In the genomic region with DNA sequence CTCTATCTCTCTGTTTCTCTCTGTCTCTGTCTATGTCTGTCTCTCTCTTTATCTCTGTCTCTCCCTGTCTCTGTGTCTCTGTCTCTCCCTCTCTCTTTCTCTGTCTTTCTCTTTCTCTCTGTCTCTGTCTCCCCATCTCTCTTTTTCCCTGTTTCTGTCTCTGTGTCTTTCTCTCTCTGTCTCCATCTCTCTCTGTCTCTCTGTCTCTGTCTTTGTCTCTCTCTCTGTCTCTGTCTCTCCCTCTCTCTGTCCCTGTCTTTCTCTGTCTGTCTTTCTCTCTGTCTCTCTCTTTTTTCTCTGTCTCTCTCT, we compare ENCODE assay signal across 2 cellular contexts.
TF ChIP-seq lines count a peak whose summit lies in the region.

No MANE protein-coding gene starts in this region.

TF ChIP-seq in HEK293, 187 proteins besides CTCF, POLR2A, EP300 and RAD21 (continues in another document):
- TF ChIP-seq ZNF548 (tag by site-specific recombination; IDR thresholded peaks at IDR 0.05): no peak
- TF ChIP-seq, protein P1, sequence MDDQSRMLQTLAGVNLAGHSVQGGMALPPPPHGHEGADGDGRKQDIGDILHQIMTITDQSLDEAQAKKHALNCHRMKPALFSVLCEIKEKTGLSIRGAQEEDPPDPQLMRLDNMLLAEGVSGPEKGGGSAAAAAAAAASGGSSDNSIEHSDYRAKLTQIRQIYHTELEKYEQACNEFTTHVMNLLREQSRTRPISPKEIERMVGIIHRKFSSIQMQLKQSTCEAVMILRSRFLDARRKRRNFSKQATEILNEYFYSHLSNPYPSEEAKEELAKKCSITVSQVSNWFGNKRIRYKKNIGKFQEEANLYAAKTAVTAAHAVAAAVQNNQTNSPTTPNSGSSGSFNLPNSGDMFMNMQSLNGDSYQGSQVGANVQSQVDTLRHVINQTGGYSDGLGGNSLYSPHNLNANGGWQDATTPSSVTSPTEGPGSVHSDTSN (CRISPR knock-in tag; IDR thresholded peaks at IDR 0.05): no peak
- no peak for TF ChIP-seq ZNF391 (tag by site-specific recombination; IDR thresholded peaks at IDR 0.05; ENCODE audit: borderline replicate concordance, low read depth)
- no peak for TF ChIP-seq GFI1B (tag by site-specific recombination; IDR thresholded peaks at IDR 0.05)
- TF ChIP-seq ZNF239 (tag by site-specific recombination; IDR thresholded peaks at IDR 0.05): no peak
- TF ChIP-seq ZNF311 (tag by site-specific recombination; IDR thresholded peaks at IDR 0.05; ENCODE audit: borderline replicate concordance): 0 out of 2 replicates have a peak, but pooled peaks have one; percentile 22
- TF ChIP-seq PRDM1 (tag by site-specific recombination; IDR thresholded peaks at IDR 0.05): 0 out of 2 replicates have a peak, but pooled peaks have one; percentile 2
- no peak for TF ChIP-seq ZNF211 (tag by site-specific recombination; IDR thresholded peaks at IDR 0.05; ENCODE audit: low read depth)
- no peak for TF ChIP-seq ZNF433 (tag by site-specific recombination; IDR thresholded peaks at IDR 0.05; ENCODE audit: low read depth)
- TF ChIP-seq ZNF366 (tag by site-specific recombination; conservative IDR thresholded peaks at IDR 0.05): peak; percentile 57; the same call in 1 of the 2 replicates
- no peak for TF ChIP-seq ZNF423 (tag by site-specific recombination; IDR thresholded peaks at IDR 0.05)
- no peak for TF ChIP-seq ZNF416 (tag by site-specific recombination; IDR thresholded peaks at IDR 0.05)
- no peak for TF ChIP-seq ZIC2 (tag by site-specific recombination; IDR thresholded peaks at IDR 0.05)
- TF ChIP-seq, protein P2, sequence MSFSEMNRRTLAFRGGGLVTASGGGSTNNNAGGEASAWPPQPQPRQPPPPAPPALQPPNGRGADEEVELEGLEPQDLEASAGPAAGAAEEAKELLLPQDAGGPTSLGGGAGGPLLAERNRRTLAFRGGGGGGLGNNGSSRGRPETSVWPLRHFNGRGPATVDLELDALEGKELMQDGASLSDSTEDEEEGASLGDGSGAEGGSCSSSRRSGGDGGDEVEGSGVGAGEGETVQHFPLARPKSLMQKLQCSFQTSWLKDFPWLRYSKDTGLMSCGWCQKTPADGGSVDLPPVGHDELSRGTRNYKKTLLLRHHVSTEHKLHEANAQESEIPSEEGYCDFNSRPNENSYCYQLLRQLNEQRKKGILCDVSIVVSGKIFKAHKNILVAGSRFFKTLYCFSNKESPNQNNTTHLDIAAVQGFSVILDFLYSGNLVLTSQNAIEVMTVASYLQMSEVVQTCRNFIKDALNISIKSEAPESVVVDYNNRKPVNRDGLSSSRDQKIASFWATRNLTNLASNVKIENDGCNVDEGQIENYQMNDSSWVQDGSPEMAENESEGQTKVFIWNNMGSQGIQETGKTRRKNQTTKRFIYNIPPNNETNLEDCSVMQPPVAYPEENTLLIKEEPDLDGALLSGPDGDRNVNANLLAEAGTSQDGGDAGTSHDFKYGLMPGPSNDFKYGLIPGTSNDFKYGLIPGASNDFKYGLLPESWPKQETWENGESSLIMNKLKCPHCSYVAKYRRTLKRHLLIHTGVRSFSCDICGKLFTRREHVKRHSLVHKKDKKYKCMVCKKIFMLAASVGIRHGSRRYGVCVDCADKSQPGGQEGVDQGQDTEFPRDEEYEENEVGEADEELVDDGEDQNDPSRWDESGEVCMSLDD (tag by site-specific recombination; IDR thresholded peaks at IDR 0.05): no peak
- TF ChIP-seq ZNF530 (tag by site-specific recombination; IDR thresholded peaks at IDR 0.05; ENCODE audit: low read depth): no peak
- TF ChIP-seq, protein P3, sequence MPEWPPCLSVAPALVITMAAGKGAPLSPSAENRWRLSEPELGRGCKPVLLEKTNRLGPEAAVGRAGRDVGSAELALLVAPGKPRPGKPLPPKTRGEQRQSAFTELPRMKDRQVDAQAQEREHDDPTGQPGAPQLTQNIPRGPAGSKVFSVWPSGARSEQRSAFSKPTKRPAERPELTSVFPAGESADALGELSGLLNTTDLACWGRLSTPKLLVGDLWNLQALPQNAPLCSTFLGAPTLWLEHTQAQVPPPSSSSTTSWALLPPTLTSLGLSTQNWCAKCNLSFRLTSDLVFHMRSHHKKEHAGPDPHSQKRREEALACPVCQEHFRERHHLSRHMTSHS (tag by site-specific recombination; IDR thresholded peaks at IDR 0.05): no peak
- TF ChIP-seq ZNF426 (tag by site-specific recombination; IDR thresholded peaks at IDR 0.05): no peak
- TF ChIP-seq ZNF843 (tag by site-specific recombination; IDR thresholded peaks at IDR 0.05): no peak
- no peak for TF ChIP-seq ZNF792 (tag by site-specific recombination; IDR thresholded peaks at IDR 0.05)
- TF ChIP-seq ZNF658 (tag by site-specific recombination; IDR thresholded peaks at IDR 0.05): no peak
- TF ChIP-seq ZNF707 (tag by site-specific recombination; IDR thresholded peaks at IDR 0.05): no peak
- TF ChIP-seq, protein P4, sequence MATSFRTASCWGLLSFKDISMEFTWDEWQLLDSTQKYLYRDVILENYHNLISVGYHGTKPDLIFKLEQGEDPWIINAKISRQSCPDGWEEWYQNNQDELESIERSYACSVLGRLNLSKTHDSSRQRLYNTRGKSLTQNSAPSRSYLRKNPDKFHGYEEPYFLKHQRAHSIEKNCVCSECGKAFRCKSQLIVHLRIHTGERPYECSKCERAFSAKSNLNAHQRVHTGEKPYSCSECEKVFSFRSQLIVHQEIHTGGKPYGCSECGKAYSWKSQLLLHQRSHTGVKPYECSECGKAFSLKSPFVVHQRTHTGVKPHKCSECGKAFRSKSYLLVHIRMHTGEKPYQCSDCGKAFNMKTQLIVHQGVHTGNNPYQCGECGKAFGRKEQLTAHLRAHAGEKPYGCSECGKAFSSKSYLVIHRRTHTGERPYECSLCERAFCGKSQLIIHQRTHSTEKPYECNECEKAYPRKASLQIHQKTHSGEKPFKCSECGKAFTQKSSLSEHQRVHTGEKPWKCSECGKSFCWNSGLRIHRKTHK (tag by site-specific recombination; IDR thresholded peaks at IDR 0.05): no peak
- TF ChIP-seq YY1 (tag by site-specific recombination; IDR thresholded peaks at IDR 0.05): no peak
- no peak for TF ChIP-seq ZNF670 (tag by site-specific recombination; IDR thresholded peaks at IDR 0.05; ENCODE audit: low read depth)
- TF ChIP-seq ZNF555 (tag by site-specific recombination; conservative IDR thresholded peaks at IDR 0.05): no peak
- TF ChIP-seq, protein P5, sequence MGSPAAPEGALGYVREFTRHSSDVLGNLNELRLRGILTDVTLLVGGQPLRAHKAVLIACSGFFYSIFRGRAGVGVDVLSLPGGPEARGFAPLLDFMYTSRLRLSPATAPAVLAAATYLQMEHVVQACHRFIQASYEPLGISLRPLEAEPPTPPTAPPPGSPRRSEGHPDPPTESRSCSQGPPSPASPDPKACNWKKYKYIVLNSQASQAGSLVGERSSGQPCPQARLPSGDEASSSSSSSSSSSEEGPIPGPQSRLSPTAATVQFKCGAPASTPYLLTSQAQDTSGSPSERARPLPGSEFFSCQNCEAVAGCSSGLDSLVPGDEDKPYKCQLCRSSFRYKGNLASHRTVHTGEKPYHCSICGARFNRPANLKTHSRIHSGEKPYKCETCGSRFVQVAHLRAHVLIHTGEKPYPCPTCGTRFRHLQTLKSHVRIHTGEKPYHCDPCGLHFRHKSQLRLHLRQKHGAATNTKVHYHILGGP (tag by site-specific recombination; IDR thresholded peaks at IDR 0.05): peak; percentile 5; the same call in 1 of the 2 replicates
- TF ChIP-seq ZNF169 (tag by site-specific recombination; IDR thresholded peaks at IDR 0.05): no peak
- TF ChIP-seq ZNF626 (tag by site-specific recombination; IDR thresholded peaks at IDR 0.05): no peak

TF ChIP-seq in H1, 55 proteins besides CTCF, POLR2A, EP300 and RAD21:
- TF ChIP-seq CEBPB (IDR thresholded peaks at IDR 0.05; ENCODE audit: low read depth, low read length) (no peak), HDAC2 (IDR thresholded peaks at IDR 0.05; ENCODE audit: borderline replicate concordance in 1 of 2, low read depth in 2 of 2, low read length in 2 of 2) (no peak)
